ENCODE assay signal across 9 cellular contexts in the genomic region with DNA sequence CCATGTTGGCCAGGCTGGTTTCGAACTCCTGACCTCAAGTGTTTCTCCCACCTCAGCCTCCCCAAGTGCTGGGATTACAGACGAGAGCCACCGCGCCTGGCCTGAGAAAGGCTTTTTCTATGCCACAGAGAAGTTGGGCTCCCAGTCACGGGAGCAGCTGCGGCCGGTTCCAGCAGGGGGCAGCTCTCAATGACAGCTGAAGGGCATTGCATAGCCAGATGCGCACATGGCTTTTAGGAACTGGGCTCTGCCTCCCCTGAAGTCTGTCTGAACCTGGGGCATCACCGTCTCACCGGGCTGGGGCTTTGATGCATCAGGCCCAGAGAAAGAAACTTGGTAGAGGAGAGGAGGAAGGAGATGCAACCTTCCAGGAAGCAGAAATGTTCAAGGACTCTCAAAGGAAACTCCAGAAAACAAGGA.
A peak's percentile ranks its signal among the peaks of the same experiment; 100 is the strongest.
DNase-seq lines count a peak whose midpoint lies in the region; ATAC-seq and TF ChIP-seq lines count a peak whose summit lies in the region.
"Had no signal": no experiment of that assay in that cellular context is flagged by ENCODE, and none has a peak within 500 bp of the region (broad histone marks: within the 10 kb centered on the region; RNA-seq: fewer than 3 reads in every experiment).

No MANE protein-coding gene starts in this region.

- no peak overlapping the region for H3K4me3 ChIP-seq in lower lobe of right lung
- H3K4me3 ChIP-seq: BLaER1 had no signal

- DNase-seq in NCI-H1436 (lab: John Stamatoyannopoulos, UW) (peak; percentile 32), NCI-H1436 treated with DMSO at 0.1 percent for 48 hours (lab: John Stamatoyannopoulos, UW) (no peak), SK-N-DZ (ENCODE audit: low spot score) (peak; percentile 56), dermis blood vessel endothelial cell (peak; percentile 79), lower lobe of right lung (peak; percentile 80), stromal cell of bone marrow (ENCODE audit: low read depth) (peak; percentile 47)

- ATAC-seq in GM21717 (IDR thresholded peaks at IDR 0.05; ENCODE audit: unreplicated experiment), result peak; percentile 83
- ATAC-seq in lower lobe of right lung, result peak; percentile 80 to 89

- no peaks in the 10 kb centered on the region for H3K27me3 ChIP-seq in lower lobe of right lung (ENCODE audit: low read depth)
- H3K27me3 ChIP-seq: BLaER1 had no signal

- H3K27ac ChIP-seq in lower lobe of right lung, result no peak overlapping the region
- H3K27ac ChIP-seq: BLaER1 had no signal

- no peaks in the 10 kb centered on the region for H3K9me3 ChIP-seq in lower lobe of right lung
- H3K9me3 ChIP-seq: BLaER1 had no signal

- no peaks in the 10 kb centered on the region for H3K4me1 ChIP-seq in lower lobe of right lung
- H3K4me1 ChIP-seq: BLaER1 had no signal

- intact Hi-C loops in lower lobe of right lung (cut with DNase I), result no loop called here

- peak; percentile 73 for TF ChIP-seq CTCF in lower lobe of right lung (IDR thresholded peaks at IDR 0.05)

- no peaks in the 10 kb centered on the region for H3K36me3 ChIP-seq in lower lobe of right lung
- H3K36me3 ChIP-seq: BLaER1 had no signal

- no peak for TF ChIP-seq EP300 in Ishikawa (IDR thresholded peaks at IDR 0.05; ENCODE audit: borderline replicate concordance)

- peak; percentile 69 for TF ChIP-seq RAD21 in Ishikawa (IDR thresholded peaks at IDR 0.05; ENCODE audit: low read depth)

TF ChIP-seq in Ishikawa, 13 proteins besides CTCF, POLR2A, EP300 and RAD21:
- TF ChIP-seq CREB1 (IDR thresholded peaks at IDR 0.05; ENCODE audit: low read depth) (no peak), YY1 (IDR thresholded peaks at IDR 0.05; ENCODE audit: low read depth) (no peak), NFIC (IDR thresholded peaks at IDR 0.05) (no peak), FOXM1 (IDR thresholded peaks at IDR 0.05; ENCODE audit: borderline replicate concordance, low read depth) (no peak), TAF1 (IDR thresholded peaks at IDR 0.05; ENCODE audit: low read depth) (no peak), ZBTB7A (IDR thresholded peaks at IDR 0.05; ENCODE audit: low read depth) (no peak), TCF12 (IDR thresholded peaks at IDR 0.05; ENCODE audit: low read depth) (no peak), CEBPB (IDR thresholded peaks at IDR 0.05) (no peak), TEAD4 (IDR thresholded peaks at IDR 0.05) (no peak), EGR1 (IDR thresholded peaks at IDR 0.05) (no peak)
- TF ChIP-seq, protein P1, sequence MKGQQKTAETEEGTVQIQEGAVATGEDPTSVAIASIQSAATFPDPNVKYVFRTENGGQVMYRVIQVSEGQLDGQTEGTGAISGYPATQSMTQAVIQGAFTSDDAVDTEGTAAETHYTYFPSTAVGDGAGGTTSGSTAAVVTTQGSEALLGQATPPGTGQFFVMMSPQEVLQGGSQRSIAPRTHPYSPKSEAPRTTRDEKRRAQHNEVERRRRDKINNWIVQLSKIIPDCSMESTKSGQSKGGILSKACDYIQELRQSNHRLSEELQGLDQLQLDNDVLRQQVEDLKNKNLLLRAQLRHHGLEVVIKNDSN (IDR thresholded peaks at IDR 0.05), result no peak
- TF ChIP-seq, protein P2, sequence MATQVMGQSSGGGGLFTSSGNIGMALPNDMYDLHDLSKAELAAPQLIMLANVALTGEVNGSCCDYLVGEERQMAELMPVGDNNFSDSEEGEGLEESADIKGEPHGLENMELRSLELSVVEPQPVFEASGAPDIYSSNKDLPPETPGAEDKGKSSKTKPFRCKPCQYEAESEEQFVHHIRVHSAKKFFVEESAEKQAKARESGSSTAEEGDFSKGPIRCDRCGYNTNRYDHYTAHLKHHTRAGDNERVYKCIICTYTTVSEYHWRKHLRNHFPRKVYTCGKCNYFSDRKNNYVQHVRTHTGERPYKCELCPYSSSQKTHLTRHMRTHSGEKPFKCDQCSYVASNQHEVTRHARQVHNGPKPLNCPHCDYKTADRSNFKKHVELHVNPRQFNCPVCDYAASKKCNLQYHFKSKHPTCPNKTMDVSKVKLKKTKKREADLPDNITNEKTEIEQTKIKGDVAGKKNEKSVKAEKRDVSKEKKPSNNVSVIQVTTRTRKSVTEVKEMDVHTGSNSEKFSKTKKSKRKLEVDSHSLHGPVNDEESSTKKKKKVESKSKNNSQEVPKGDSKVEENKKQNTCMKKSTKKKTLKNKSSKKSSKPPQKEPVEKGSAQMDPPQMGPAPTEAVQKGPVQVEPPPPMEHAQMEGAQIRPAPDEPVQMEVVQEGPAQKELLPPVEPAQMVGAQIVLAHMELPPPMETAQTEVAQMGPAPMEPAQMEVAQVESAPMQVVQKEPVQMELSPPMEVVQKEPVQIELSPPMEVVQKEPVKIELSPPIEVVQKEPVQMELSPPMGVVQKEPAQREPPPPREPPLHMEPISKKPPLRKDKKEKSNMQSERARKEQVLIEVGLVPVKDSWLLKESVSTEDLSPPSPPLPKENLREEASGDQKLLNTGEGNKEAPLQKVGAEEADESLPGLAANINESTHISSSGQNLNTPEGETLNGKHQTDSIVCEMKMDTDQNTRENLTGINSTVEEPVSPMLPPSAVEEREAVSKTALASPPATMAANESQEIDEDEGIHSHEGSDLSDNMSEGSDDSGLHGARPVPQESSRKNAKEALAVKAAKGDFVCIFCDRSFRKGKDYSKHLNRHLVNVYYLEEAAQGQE (IDR thresholded peaks at IDR 0.05; ENCODE audit: low read depth), result no peak
- TF ChIP-seq, protein P3, sequence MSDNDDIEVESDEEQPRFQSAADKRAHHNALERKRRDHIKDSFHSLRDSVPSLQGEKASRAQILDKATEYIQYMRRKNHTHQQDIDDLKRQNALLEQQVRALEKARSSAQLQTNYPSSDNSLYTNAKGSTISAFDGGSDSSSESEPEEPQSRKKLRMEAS (IDR thresholded peaks at IDR 0.05), result no peak
